2 cellular contexts compared by ENCODE assay signal in the genomic region with DNA sequence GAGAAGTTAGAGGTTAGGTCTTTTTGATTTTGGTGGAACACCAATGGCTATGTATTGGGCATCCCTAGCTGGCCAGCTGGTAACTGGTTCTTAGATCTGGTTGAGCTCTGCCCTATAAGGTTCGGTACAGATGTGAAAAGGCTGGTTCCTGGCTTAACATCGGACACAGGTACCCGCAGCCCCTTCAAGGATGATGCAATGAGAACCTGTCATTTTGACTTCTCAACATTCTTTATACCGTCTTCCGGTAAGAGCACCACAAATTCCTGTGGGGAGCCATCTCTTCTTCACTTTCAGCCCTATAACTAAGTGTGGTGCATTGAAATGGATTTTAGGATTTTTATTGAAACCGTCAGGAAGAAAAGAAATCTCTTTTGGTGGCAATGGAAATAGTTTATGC.
TF ChIP-seq lines count a peak whose summit lies in the region.

No MANE protein-coding gene starts in this region.

TF ChIP-seq in GM23338, 12 proteins besides CTCF, POLR2A, EP300 and RAD21 (continues in another document):
- TF ChIP-seq EZH2phosphoT487 (IDR thresholded peaks at IDR 0.05; ENCODE audit: unreplicated experiment) (no peak), POLR2AphosphoS5 (IDR thresholded peaks at IDR 0.05; ENCODE audit: low read depth) (no peak), CREB1 (CRISPR knock-in tag; IDR thresholded peaks at IDR 0.05; ENCODE audit: low read depth) (no peak), NANOG (IDR thresholded peaks at IDR 0.05; ENCODE audit: borderline replicate concordance) (no peak), ZNF331 (CRISPR knock-in tag; IDR thresholded peaks at IDR 0.05; ENCODE audit: low read depth) (no peak), EZH2 (IDR thresholded peaks at IDR 0.05; ENCODE audit: low read depth, unreplicated experiment) (no peak), JUNB (IDR thresholded peaks at IDR 0.05; ENCODE audit: unreplicated experiment) (no peak)
- TF ChIP-seq, protein P1, sequence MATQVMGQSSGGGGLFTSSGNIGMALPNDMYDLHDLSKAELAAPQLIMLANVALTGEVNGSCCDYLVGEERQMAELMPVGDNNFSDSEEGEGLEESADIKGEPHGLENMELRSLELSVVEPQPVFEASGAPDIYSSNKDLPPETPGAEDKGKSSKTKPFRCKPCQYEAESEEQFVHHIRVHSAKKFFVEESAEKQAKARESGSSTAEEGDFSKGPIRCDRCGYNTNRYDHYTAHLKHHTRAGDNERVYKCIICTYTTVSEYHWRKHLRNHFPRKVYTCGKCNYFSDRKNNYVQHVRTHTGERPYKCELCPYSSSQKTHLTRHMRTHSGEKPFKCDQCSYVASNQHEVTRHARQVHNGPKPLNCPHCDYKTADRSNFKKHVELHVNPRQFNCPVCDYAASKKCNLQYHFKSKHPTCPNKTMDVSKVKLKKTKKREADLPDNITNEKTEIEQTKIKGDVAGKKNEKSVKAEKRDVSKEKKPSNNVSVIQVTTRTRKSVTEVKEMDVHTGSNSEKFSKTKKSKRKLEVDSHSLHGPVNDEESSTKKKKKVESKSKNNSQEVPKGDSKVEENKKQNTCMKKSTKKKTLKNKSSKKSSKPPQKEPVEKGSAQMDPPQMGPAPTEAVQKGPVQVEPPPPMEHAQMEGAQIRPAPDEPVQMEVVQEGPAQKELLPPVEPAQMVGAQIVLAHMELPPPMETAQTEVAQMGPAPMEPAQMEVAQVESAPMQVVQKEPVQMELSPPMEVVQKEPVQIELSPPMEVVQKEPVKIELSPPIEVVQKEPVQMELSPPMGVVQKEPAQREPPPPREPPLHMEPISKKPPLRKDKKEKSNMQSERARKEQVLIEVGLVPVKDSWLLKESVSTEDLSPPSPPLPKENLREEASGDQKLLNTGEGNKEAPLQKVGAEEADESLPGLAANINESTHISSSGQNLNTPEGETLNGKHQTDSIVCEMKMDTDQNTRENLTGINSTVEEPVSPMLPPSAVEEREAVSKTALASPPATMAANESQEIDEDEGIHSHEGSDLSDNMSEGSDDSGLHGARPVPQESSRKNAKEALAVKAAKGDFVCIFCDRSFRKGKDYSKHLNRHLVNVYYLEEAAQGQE (IDR thresholded peaks at IDR 0.05; ENCODE audit: unreplicated experiment): no peak
- TF ChIP-seq, protein P2, sequence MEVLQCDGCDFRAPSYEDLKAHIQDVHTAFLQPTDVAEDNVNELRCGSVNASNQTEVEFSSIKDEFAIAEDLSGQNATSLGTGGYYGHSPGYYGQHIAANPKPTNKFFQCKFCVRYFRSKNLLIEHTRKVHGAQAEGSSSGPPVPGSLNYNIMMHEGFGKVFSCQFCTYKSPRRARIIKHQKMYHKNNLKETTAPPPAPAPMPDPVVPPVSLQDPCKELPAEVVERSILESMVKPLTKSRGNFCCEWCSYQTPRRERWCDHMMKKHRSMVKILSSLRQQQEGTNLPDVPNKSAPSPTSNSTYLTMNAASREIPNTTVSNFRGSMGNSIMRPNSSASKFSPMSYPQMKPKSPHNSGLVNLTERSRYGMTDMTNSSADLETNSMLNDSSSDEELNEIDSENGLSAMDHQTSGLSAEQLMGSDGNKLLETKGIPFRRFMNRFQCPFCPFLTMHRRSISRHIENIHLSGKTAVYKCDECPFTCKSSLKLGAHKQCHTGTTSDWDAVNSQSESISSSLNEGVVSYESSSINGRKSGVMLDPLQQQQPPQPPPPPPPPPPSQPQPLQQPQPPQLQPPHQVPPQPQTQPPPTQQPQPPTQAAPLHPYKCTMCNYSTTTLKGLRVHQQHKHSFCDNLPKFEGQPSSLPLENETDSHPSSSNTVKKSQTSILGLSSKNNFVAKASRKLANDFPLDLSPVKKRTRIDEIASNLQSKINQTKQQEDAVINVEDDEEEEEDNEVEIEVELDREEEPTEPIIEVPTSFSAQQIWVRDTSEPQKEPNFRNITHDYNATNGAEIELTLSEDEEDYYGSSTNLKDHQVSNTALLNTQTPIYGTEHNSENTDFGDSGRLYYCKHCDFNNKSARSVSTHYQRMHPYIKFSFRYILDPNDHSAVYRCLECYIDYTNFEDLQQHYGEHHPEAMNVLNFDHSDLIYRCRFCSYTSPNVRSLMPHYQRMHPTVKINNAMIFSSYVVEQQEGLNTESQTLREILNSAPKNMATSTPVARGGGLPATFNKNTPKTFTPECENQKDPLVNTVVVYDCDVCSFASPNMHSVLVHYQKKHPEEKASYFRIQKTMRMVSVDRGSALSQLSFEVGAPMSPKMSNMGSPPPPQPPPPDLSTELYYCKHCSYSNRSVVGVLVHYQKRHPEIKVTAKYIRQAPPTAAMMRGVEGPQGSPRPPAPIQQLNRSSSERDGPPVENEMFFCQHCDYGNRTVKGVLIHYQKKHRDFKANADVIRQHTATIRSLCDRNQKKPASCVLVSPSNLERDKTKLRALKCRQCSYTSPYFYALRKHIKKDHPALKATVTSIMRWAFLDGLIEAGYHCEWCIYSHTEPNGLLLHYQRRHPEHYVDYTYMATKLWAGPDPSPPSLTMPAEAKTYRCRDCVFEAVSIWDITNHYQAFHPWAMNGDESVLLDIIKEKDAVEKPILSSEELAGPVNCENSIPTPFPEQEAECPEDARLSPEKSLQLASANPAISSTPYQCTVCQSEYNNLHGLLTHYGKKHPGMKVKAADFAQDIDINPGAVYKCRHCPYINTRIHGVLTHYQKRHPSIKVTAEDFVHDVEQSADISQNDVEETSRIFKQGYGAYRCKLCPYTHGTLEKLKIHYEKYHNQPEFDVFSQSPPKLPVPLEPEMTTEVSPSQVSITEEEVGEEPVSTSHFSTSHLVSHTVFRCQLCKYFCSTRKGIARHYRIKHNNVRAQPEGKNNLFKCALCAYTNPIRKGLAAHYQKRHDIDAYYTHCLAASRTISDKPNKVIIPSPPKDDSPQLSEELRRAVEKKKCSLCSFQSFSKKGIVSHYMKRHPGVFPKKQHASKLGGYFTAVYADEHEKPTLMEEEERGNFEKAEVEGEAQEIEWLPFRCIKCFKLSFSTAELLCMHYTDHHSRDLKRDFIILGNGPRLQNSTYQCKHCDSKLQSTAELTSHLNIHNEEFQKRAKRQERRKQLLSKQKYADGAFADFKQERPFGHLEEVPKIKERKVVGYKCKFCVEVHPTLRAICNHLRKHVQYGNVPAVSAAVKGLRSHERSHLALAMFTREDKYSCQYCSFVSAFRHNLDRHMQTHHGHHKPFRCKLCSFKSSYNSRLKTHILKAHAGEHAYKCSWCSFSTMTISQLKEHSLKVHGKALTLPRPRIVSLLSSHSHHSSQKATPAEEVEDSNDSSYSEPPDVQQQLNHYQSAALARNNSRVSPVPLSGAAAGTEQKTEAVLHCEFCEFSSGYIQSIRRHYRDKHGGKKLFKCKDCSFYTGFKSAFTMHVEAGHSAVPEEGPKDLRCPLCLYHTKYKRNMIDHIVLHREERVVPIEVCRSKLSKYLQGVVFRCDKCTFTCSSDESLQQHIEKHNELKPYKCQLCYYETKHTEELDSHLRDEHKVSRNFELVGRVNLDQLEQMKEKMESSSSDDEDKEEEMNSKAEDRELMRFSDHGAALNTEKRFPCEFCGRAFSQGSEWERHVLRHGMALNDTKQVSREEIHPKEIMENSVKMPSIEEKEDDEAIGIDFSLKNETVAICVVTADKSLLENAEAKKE (CRISPR knock-in tag; IDR thresholded peaks at IDR 0.05): no peak
- TF ChIP-seq, protein P3, sequence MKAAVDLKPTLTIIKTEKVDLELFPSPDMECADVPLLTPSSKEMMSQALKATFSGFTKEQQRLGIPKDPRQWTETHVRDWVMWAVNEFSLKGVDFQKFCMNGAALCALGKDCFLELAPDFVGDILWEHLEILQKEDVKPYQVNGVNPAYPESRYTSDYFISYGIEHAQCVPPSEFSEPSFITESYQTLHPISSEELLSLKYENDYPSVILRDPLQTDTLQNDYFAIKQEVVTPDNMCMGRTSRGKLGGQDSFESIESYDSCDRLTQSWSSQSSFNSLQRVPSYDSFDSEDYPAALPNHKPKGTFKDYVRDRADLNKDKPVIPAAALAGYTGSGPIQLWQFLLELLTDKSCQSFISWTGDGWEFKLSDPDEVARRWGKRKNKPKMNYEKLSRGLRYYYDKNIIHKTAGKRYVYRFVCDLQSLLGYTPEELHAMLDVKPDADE (IDR thresholded peaks at IDR 0.05): no peak

TF ChIP-seq in H1, 55 proteins besides CTCF, POLR2A, EP300 and RAD21:
- TF ChIP-seq CTBP2 (IDR thresholded peaks at IDR 0.05; ENCODE audit: borderline replicate concordance, insufficient read depth, insufficient read length, low read length) (no peak), SIN3A (conservative IDR thresholded peaks at IDR 0.05 in 1 of 2, IDR thresholded peaks at IDR 0.05 in 1 of 2; ENCODE audit: low read depth in 1 of 2, low read length in 2 of 2) (no peak), CEBPB (IDR thresholded peaks at IDR 0.05; ENCODE audit: low read depth, low read length) (peak; percentile 62; the same call in 1 of the 2 replicates)
